20 cellular contexts compared by ENCODE assay signal in the genomic region with DNA sequence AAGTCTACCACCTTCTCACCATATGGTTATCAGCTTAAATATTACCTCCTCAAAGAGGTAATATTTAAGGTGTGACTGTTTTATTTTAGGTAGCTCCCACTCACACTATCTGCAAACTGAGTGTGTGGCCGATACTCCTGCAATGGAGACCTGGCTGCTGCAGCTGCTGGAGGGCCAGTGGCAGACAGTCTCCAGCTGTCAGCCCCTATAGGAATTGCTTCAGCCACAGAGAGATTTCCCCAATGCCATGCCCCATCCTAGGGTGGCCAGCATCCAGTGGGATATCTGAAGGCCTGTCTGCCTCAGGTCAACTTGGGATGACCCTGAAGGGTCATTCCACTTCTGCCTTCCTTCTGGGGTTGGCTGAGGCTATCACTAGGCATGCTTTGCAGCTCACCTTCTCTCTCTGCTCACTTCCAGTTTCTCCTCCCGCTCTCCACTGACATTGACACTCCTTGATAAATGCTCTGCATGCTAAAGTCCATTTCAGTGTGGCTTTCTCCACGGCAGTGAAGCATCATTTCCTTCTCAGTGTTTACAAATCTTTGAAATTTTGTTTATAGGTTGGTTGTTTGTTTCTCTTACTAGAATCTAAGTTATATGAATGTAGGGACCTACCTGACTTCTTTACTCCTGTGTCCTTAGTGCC.
"Had no signal": no experiment of that assay in that cellular context is flagged by ENCODE, and none has a peak within 500 bp of the region (broad histone marks: within the 10 kb centered on the region; RNA-seq: fewer than 3 reads in every experiment).

No MANE protein-coding gene starts in this region.

- DNase-seq: activated B cell treated with CpG ODN at 0.5 μM for 24 hours; activated CD4-positive, alpha-beta memory T cell treated with anti-CD3 and anti-CD28 coated beads for 36 hours; activated CD4-positive, alpha-beta T cell treated with anti-CD3 and anti-CD28 coated beads for 1 hour; activated CD4-positive, alpha-beta T cell treated with anti-CD3 and anti-CD28 coated beads, Interleukin-2, amount 10 ng/mL, durations not matched to agents 7 days and 5 days; activated CD8-positive, alpha-beta memory T cell treated with anti-CD3 and anti-CD28 coated beads for 24 hours; activated effector memory CD4-positive, alpha-beta T cell treated with anti-CD3 and anti-CD28 coated beads, Interleukin-2, amount 50 U/mL, for 16 hours; activated naive CD4-positive, alpha-beta T cell treated with Interleukin-2 at 50 U/mL for 16 hours; activated T-cell treated with anti-CD3 and anti-CD28 coated beads, Interleukin-2, amount 50 U/mL, for 4 hours; amygdala; Kasumi-1; KBM-7; NCI-H1436 treated with DMSO at 0.1 percent for 48 hours; NCI-H187; NCI-H510A; NCI-H526 treated with DMSO at 0.1 percent for 48 hours; NCI-H82; T-cell; T-helper 2 cell; T1000 had no signal

- ATAC-seq: activated naive CD4-positive, alpha-beta T cell treated with anti-CD3 and anti-CD28 coated beads, Interleukin-2, amount 50 U/mL, for 72 hours; activated T-cell treated with anti-CD3 and anti-CD28 coated beads, Interleukin-2, amount 50 U/mL, for 4 hours; T-cell had no signal
